Comparison of ENCODE assay signal across 1 cellular context in the genomic region with DNA sequence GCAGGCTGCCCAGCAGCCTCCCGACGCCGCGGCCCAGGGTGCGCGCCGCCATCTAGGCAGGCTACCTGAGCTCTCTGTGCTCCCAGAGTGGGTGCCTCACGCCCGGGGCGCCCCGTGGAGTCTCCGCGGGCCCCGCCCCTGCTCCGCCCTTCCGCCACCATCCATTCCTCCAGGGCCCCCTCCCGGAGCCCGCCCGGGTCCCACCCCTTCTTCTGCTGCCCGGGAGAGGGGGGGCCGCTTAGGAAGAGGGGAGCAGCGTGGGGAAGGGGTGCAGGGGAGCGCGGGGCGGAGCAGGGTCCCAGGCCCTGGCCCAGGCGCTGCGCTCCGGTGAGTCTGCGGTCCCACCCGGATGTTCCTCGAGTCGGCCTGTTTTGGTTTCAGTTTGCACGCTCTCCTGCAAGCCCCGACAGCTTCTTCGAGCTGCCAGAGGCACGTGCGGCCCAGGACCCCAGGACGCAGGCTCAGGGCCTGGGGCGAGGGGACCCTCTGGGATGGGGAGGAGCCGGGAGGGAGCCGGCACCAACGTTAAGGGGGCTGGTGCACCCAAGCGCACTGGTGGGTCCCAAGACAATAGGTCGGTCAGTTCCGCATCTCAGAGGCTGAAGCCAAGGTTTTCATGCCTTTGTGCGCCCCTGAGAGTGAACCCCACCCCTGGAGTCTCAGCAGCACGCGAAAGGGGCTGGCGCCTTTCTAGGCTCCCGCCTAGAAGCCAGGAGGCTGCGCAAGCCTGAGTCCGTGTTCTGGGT.
TF ChIP-seq lines count a peak whose summit lies in the region.

Gene ACSS1 (minus strand): TSS at position 89 of the 746 bp plus-strand sequence. CDS start 37 bp downstream, at position 52.

TF ChIP-seq in HepG2, 621 proteins besides CTCF, POLR2A, EP300 and RAD21 (continued from another document and continues in another):
- TF ChIP-seq, protein P1, sequence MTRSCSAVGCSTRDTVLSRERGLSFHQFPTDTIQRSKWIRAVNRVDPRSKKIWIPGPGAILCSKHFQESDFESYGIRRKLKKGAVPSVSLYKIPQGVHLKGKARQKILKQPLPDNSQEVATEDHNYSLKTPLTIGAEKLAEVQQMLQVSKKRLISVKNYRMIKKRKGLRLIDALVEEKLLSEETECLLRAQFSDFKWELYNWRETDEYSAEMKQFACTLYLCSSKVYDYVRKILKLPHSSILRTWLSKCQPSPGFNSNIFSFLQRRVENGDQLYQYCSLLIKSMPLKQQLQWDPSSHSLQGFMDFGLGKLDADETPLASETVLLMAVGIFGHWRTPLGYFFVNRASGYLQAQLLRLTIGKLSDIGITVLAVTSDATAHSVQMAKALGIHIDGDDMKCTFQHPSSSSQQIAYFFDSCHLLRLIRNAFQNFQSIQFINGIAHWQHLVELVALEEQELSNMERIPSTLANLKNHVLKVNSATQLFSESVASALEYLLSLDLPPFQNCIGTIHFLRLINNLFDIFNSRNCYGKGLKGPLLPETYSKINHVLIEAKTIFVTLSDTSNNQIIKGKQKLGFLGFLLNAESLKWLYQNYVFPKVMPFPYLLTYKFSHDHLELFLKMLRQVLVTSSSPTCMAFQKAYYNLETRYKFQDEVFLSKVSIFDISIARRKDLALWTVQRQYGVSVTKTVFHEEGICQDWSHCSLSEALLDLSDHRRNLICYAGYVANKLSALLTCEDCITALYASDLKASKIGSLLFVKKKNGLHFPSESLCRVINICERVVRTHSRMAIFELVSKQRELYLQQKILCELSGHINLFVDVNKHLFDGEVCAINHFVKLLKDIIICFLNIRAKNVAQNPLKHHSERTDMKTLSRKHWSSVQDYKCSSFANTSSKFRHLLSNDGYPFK (CRISPR knock-in tag; IDR thresholded peaks at IDR 0.05; ENCODE audit: borderline replicate concordance) = peak; percentile 58
- TF ChIP-seq, protein P2, sequence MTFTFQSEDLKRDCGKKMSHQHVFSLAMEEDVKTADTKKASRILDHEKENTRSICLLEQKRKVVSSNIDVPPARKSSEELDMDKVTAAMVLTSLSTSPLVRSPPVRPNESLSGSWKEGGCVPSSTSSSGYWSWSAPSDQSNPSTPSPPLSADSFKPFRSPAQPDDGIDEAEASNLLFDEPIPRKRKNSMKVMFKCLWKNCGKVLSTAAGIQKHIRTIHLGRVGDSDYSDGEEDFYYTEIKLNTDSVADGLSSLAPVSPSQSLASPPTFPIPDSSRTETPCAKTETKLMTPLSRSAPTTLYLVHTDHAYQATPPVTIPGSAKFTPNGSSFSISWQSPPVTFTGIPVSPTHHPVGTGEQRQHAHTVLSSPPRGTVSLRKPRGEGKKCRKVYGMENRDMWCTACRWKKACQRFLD (CRISPR knock-in tag; IDR thresholded peaks at IDR 0.05; ENCODE audit: borderline replicate concordance) = 0 out of 2 replicates have a peak, but pooled peaks have one; percentile 32
- TF ChIP-seq CBFB (CRISPR knock-in tag; IDR thresholded peaks at IDR 0.05) (peak; percentile 33; the same call in 1 of the 2 replicates), ZNF773 (CRISPR knock-in tag; IDR thresholded peaks at IDR 0.05; ENCODE audit: borderline replicate concordance) (peak; percentile 82; the same call in 1 of the 2 replicates), PCBP1 (IDR thresholded peaks at IDR 0.05; ENCODE audit: borderline replicate concordance, low read depth, low read length) (0 out of 2 replicates have a peak, but pooled peaks have one; percentile 48), ARNT (IDR thresholded peaks at IDR 0.05) (no peak), ZNF777 (CRISPR knock-in tag; IDR thresholded peaks at IDR 0.05) (peak; percentile 63; the same call in 1 of the 2 replicates), ETV5 (CRISPR knock-in tag; IDR thresholded peaks at IDR 0.05; ENCODE audit: borderline replicate concordance) (peak; percentile 17; the same call in 1 of the 2 replicates), MAZ (IDR thresholded peaks at IDR 0.05; ENCODE audit: borderline replicate concordance, low read depth, low read length) (no peak), MAZ (CRISPR knock-in tag; IDR thresholded peaks at IDR 0.05; ENCODE audit: low read depth) (no peak), ZNF547 (CRISPR knock-in tag; IDR thresholded peaks at IDR 0.05) (no peak), ZFX (CRISPR knock-in tag; IDR thresholded peaks at IDR 0.05; ENCODE audit: low read depth) (peak; percentile 57; the same call in 1 of the 2 replicates), FOSL2 (CRISPR knock-in tag; IDR thresholded peaks at IDR 0.05) (no peak), ISL2 (CRISPR knock-in tag; IDR thresholded peaks at IDR 0.05) (peak; percentile 42; the same call in 1 of the 2 replicates), ZNF207 (IDR thresholded peaks at IDR 0.05; ENCODE audit: borderline replicate concordance) (no peak), KAT7 (CRISPR knock-in tag; IDR thresholded peaks at IDR 0.05; ENCODE audit: borderline replicate concordance) (0 out of 2 replicates have a peak, but pooled peaks have one; percentile 17), NFYC (CRISPR knock-in tag; IDR thresholded peaks at IDR 0.05) (0 out of 2 replicates have a peak, but pooled peaks have one; percentile 16), NFIB (CRISPR knock-in tag; IDR thresholded peaks at IDR 0.05; ENCODE audit: borderline replicate concordance) (peak; percentile 90; the same call in 1 of the 2 replicates), HOXD1 (CRISPR knock-in tag; IDR thresholded peaks at IDR 0.05) (0 out of 2 replicates have a peak, but pooled peaks have one; percentile 32), ZNF30 (CRISPR knock-in tag; IDR thresholded peaks at IDR 0.05) (0 out of 2 replicates have a peak, but pooled peaks have one; percentile 47), DNMT1 (CRISPR knock-in tag; IDR thresholded peaks at IDR 0.05) (no peak), MAF1 (CRISPR knock-in tag; IDR thresholded peaks at IDR 0.05; ENCODE audit: borderline replicate concordance) (0 out of 2 replicates have a peak, but pooled peaks have one; percentile 72), ZNF713 (CRISPR knock-in tag; IDR thresholded peaks at IDR 0.05) (no peak), ERF (CRISPR knock-in tag; IDR thresholded peaks at IDR 0.05) (0 out of 2 replicates have a peak, but pooled peaks have one; percentile 30), HMGXB4 (CRISPR knock-in tag; IDR thresholded peaks at IDR 0.05; ENCODE audit: borderline replicate concordance in 1 of 2, low read depth in 1 of 2) (peak in 1 of 2 experiments; percentile 39; a peak in 1 of 4 replicates), RARA (CRISPR knock-in tag; IDR thresholded peaks at IDR 0.05) (peak; percentile 12; the same call in 1 of the 2 replicates), ZSCAN5A (CRISPR knock-in tag; IDR thresholded peaks at IDR 0.05; ENCODE audit: borderline replicate concordance) (0 out of 2 replicates have a peak, but pooled peaks have one; percentile 27), ZNF10 (CRISPR knock-in tag; IDR thresholded peaks at IDR 0.05; ENCODE audit: borderline replicate concordance, low read depth) (no peak), TAF15 (IDR thresholded peaks at IDR 0.05; ENCODE audit: low read depth, low read length, poor library complexity, severe bottlenecking) (peak; percentile 46), ZNF354B (CRISPR knock-in tag; IDR thresholded peaks at IDR 0.05) (peak; percentile 42; the same call in 1 of the 2 replicates), KAT8 (CRISPR knock-in tag; IDR thresholded peaks at IDR 0.05) (peak; percentile 31; the same call in 1 of the 2 replicates), ZBTB46 (CRISPR knock-in tag; IDR thresholded peaks at IDR 0.05; ENCODE audit: borderline replicate concordance) (0 out of 2 replicates have a peak, but pooled peaks have one; percentile 35), BHLHE40 (IDR thresholded peaks at IDR 0.05; ENCODE audit: low read length) (peak; percentile 74), NKX3-1 (CRISPR knock-in tag; IDR thresholded peaks at IDR 0.05) (peak; percentile 75), CAMTA2 (CRISPR knock-in tag; IDR thresholded peaks at IDR 0.05; ENCODE audit: borderline replicate concordance) (no peak), ZNF264 (CRISPR knock-in tag; IDR thresholded peaks at IDR 0.05) (peak; percentile 39; the same call in 1 of the 2 replicates), JUN (CRISPR knock-in tag; IDR thresholded peaks at IDR 0.05) (0 out of 2 replicates have a peak, but pooled peaks have one; percentile 52), CHCHD3 (CRISPR knock-in tag; IDR thresholded peaks at IDR 0.05) (peak; percentile 62; the same call in 1 of the 2 replicates), GATAD2A (CRISPR knock-in tag; IDR thresholded peaks at IDR 0.05) (peak; percentile 45; the same call in 1 of the 2 replicates), ZNF431 (CRISPR knock-in tag; IDR thresholded peaks at IDR 0.05; ENCODE audit: borderline replicate concordance, low read depth) (no peak), ZSCAN29 (CRISPR knock-in tag; conservative IDR thresholded peaks at IDR 0.05) (peak; percentile 58; the same call in 1 of the 2 replicates), FOXA3 (CRISPR knock-in tag; IDR thresholded peaks at IDR 0.05) (0 out of 2 replicates have a peak, but pooled peaks have one; percentile 10), KLF9 (CRISPR knock-in tag; IDR thresholded peaks at IDR 0.05; ENCODE audit: low read depth) (0 out of 2 replicates have a peak, but pooled peaks have one; percentile 26), SP1 (IDR thresholded peaks at IDR 0.05) (no peak), SP1 (CRISPR knock-in tag; IDR thresholded peaks at IDR 0.05) (no peak; the same call in none of the 2 replicates), ZNF180 (CRISPR knock-in tag; IDR thresholded peaks at IDR 0.05; ENCODE audit: borderline replicate concordance, low read depth) (peak; percentile 68; the same call in 1 of the 2 replicates), FOSL1 (CRISPR knock-in tag; IDR thresholded peaks at IDR 0.05; ENCODE audit: borderline replicate concordance) (0 out of 2 replicates have a peak, but pooled peaks have one; percentile 10)
- TF ChIP-seq, protein P3, sequence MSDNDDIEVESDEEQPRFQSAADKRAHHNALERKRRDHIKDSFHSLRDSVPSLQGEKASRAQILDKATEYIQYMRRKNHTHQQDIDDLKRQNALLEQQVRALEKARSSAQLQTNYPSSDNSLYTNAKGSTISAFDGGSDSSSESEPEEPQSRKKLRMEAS (IDR thresholded peaks at IDR 0.05) = peak; percentile 88
- TF ChIP-seq, protein P4, sequence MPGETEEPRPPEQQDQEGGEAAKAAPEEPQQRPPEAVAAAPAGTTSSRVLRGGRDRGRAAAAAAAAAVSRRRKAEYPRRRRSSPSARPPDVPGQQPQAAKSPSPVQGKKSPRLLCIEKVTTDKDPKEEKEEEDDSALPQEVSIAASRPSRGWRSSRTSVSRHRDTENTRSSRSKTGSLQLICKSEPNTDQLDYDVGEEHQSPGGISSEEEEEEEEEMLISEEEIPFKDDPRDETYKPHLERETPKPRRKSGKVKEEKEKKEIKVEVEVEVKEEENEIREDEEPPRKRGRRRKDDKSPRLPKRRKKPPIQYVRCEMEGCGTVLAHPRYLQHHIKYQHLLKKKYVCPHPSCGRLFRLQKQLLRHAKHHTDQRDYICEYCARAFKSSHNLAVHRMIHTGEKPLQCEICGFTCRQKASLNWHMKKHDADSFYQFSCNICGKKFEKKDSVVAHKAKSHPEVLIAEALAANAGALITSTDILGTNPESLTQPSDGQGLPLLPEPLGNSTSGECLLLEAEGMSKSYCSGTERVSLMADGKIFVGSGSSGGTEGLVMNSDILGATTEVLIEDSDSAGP (CRISPR knock-in tag; IDR thresholded peaks at IDR 0.05; ENCODE audit: borderline replicate concordance) = peak; percentile 48; the same call in 1 of the 2 replicates
- TF ChIP-seq, protein P5, sequence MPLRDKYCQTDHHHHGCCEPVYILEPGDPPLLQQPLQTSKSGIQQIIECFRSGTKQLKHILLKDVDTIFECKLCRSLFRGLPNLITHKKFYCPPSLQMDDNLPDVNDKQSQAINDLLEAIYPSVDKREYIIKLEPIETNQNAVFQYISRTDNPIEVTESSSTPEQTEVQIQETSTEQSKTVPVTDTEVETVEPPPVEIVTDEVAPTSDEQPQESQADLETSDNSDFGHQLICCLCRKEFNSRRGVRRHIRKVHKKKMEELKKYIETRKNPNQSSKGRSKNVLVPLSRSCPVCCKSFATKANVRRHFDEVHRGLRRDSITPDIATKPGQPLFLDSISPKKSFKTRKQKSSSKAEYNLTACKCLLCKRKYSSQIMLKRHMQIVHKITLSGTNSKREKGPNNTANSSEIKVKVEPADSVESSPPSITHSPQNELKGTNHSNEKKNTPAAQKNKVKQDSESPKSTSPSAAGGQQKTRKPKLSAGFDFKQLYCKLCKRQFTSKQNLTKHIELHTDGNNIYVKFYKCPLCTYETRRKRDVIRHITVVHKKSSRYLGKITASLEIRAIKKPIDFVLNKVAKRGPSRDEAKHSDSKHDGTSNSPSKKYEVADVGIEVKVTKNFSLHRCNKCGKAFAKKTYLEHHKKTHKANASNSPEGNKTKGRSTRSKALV (CRISPR knock-in tag; IDR thresholded peaks at IDR 0.05) = peak; percentile 63; the same call in 1 of the 2 replicates
